13 cellular contexts compared by ENCODE assay signal in the genomic region with DNA sequence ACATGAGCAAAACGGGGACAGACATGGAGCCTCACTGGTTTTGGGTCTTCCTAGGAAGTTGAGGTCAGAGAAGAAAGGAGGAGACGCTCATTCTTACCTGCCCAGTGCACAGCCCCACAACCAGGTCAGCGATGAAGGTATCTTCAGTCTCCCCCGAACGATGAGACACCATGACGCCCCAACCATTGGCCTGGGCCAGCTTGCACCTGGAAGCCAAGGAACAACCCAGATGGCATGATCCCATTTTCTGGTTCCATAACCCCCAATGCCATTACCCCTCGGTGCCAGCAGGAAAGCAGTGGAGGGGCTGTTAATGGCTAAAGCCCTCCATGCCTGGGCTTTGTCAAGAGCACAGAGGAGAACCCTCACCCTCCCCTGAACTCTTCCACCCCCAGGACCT. TPM values are rescaled to one million over a fixed set of nuclear protein-coding genes. Genes with fewer than 3 reads are reported as not detected.
DNase-seq lines count a peak whose midpoint lies in the region; ATAC-seq, FAIRE-seq and TF ChIP-seq lines count a peak whose summit lies in the region.
"Had no signal": no experiment of that assay in that cellular context is flagged by ENCODE, and none has a peak within 500 bp of the region (broad histone marks: within the 10 kb centered on the region; RNA-seq: fewer than 3 reads in every experiment).

No MANE protein-coding gene starts in this region.

- TF ChIP-seq RAD21 in HepG2 (CRISPR knock-in tag; IDR thresholded peaks at IDR 0.05), result no peak

- no peak overlapping the region for H2AFZ ChIP-seq in HepG2 (ENCODE audit: low read length)

- H4K20me1 ChIP-seq in HepG2 (ENCODE audit: insufficient read depth, low read length), result peaks cover 92% of the 10 kb centered on the region

- no peak overlapping the region for H3K4me3 Mint-ChIP-seq in activated naive CD8-positive, alpha-beta T cell
- H3K4me3 Mint-ChIP-seq in stimulated activated effector memory CD8-positive, alpha-beta T cell treated with anti-CD3 and anti-CD28 coated beads, Interleukin-12 subunit alpha, Interleukin-12 subunit beta, amount 100 ng/mL, for 72 hours, result no peak overlapping the region
- H3K4me3 Mint-ChIP-seq: B cell, natural killer cell had no signal

- TF ChIP-seq POLR2A in HepG2 (IDR thresholded peaks at IDR 0.05; ENCODE audit: insufficient read depth in 1 of 2, low read depth in 2 of 2, low read length in 2 of 2), result peak in 1 of 2 experiments; percentile 29; a peak in 1 of 4 replicates
- TF ChIP-seq POLR2A in right lobe of liver (IDR thresholded peaks at IDR 0.05), result no peak

- H3K9me3 Mint-ChIP-seq in activated naive CD8-positive, alpha-beta T cell (ENCODE audit: low read depth), result no peaks in the 10 kb centered on the region
- no peaks in the 10 kb centered on the region for H3K9me3 Mint-ChIP-seq in stimulated activated effector memory CD8-positive, alpha-beta T cell treated with anti-CD3 and anti-CD28 coated beads, Interleukin-12 subunit alpha, Interleukin-12 subunit beta, amount 100 ng/mL, for 72 hours
- H3K9me3 Mint-ChIP-seq: natural killer cell had no signal

- CTCF ChIA-PET in HepG2 (lab: Yijun Ruan, JAX; ENCODE audit: low intra/inter-chr PET ratio, low total read pairs), result no interaction called here

- no peak for TF ChIP-seq CTCF in HepG2 (CRISPR knock-in tag; IDR thresholded peaks at IDR 0.05)
- TF ChIP-seq CTCF in right lobe of liver (IDR thresholded peaks at IDR 0.05), result no peak

- peaks cover 5% of the 10 kb centered on the region for H3K36me3 Mint-ChIP-seq in activated naive CD8-positive, alpha-beta T cell
- H3K36me3 Mint-ChIP-seq in stimulated activated effector memory CD8-positive, alpha-beta T cell treated with anti-CD3 and anti-CD28 coated beads, Interleukin-12 subunit alpha, Interleukin-12 subunit beta, amount 100 ng/mL, for 72 hours, result peaks cover 100% of the 10 kb centered on the region
- H3K36me3 Mint-ChIP-seq: natural killer cell had no signal

- H3K36me3 ChIP-seq in HepG2 (replicated peaks in 1 of 2; ENCODE audit: control insufficient read depth in 1 of 2, insufficient read depth in 2 of 2, low read length in 2 of 2) (peaks cover 52 to 77% of the 10 kb centered on the region in 2 experiments), right lobe of liver (peaks cover 53 to 95% (median 69%) of the 10 kb centered on the region in 4 donors), HUES48 (ENCODE audit: control insufficient read depth, insufficient read depth, low read length) (peaks cover 98% of the 10 kb centered on the region)

- peaks cover 97% of the 10 kb centered on the region for H3K4me1 ChIP-seq in HepG2 (ENCODE audit: insufficient read depth, low read length)
- peaks cover 0 to 18% (median 2%) of the 10 kb centered on the region in 4 donors for H3K4me1 ChIP-seq in right lobe of liver
- peaks cover 17% of the 10 kb centered on the region for H3K4me1 ChIP-seq in HUES48 (ENCODE audit: control insufficient read depth, insufficient read depth, low read length)

- DNase-seq in HepG2 (ENCODE audit: low spot score), result no peak
- no peak for DNase-seq in right lobe of liver
- DNase-seq in stimulated activated effector memory CD8-positive, alpha-beta T cell treated with anti-CD3 and anti-CD28 coated beads, Interleukin-12 subunit alpha, Interleukin-12 subunit beta, amount 100 ng/mL, for 72 hours (ENCODE audit: low spot score in 2 of 2), result no peak
- no peak for DNase-seq in HPDE6-E6E7 (ENCODE audit: extremely low spot score)
- DNase-seq: central memory CD4-positive, alpha-beta T cell; natural killer cell had no signal

- intact Hi-C loops in HepG2 (cut with micrococcal nuclease; ENCODE audit: unreplicated experiment), result no loop called here
- intact Hi-C loops in right lobe of liver (cut with DNase I), result no loop called here

- H3K4me3 ChIP-seq in HepG2 (replicated peaks in 1 of 3; ENCODE audit: insufficient read depth in 1 of 3, low read depth in 2 of 3, low read length in 3 of 3), result no peak overlapping the region
- no peak overlapping the region for H3K4me3 ChIP-seq in right lobe of liver
- H3K4me3 ChIP-seq in HUES48 (ENCODE audit: low read depth, low read length), result no peak overlapping the region
- H3K4me3 ChIP-seq: skin epidermis had no signal

- H3K9me3 ChIP-seq in HepG2 (ENCODE audit: low read length), result no peaks in the 10 kb centered on the region
- H3K9me3 ChIP-seq in right lobe of liver, result no peaks in the 10 kb centered on the region
- H3K9me3 ChIP-seq in HUES48 (ENCODE audit: control insufficient read depth, insufficient read depth, low read length), result no peaks in the 10 kb centered on the region

- H3K27me3 Mint-ChIP-seq in activated naive CD8-positive, alpha-beta T cell, result no peaks in the 10 kb centered on the region
- H3K27me3 Mint-ChIP-seq: B cell, progenitor cell of endocrine pancreas had no signal

- FAIRE-seq in HepG2 (lab: Jason Lieb, UNC), result no peak

- H3K27ac ChIP-seq in HepG2 (ENCODE audit: extremely low read length, insufficient read depth, low read length) (peak overlapping the region; percentile 33), right lobe of liver (no peak overlapping the region), HUES48 (ENCODE audit: low read depth, low read length) (peak overlapping the region; percentile 81)

- no TSS peak for BruUV-seq in HepG2 (replicated peaks; lab: Mats Ljungman, UMichigan)

- no peak overlapping the region for H3K9ac ChIP-seq in HepG2 (ENCODE audit: insufficient read depth, low read depth, low read length)
- H3K9ac ChIP-seq in HUES48 (ENCODE audit: low read depth, low read length), result no peak overlapping the region

- H3K4me2 ChIP-seq in HepG2 (ENCODE audit: low read depth, low read length), result no peak overlapping the region

- WGBS in HepG2 (ENCODE audit: low lambda C conversion rate), result 96% methylated on average over 4 of the region's 7 CpGs
- 98% methylated on average over 5 of the region's 7 CpGs for WGBS in right lobe of liver (ENCODE audit: insufficient coverage, low coverage, low lambda C conversion rate, missing lambda C conversion rate)

- peaks cover 17% of the 10 kb centered on the region for H3K79me2 ChIP-seq in HepG2 (ENCODE audit: insufficient read depth, low read length)

- H3K27ac Mint-ChIP-seq in activated naive CD8-positive, alpha-beta T cell, result peak overlapping the region; percentile 10
- H3K27ac Mint-ChIP-seq in stimulated activated effector memory CD8-positive, alpha-beta T cell treated with anti-CD3 and anti-CD28 coated beads, Interleukin-12 subunit alpha, Interleukin-12 subunit beta, amount 100 ng/mL, for 72 hours, result peak overlapping the region; percentile 91
- H3K27ac Mint-ChIP-seq: B cell, natural killer cell had no signal

- in situ Hi-C loops in HepG2 (cut with HindIII; ENCODE audit: extremely low pct_ligation_motif_present, low pct_unique_long_range_greater_than_20kb), result no loop called here

- TF ChIP-seq EP300 in HepG2 (IDR thresholded peaks at IDR 0.05; ENCODE audit: low read depth in 2 of 2, low read length in 2 of 2) (no peak), HepG2 (CRISPR knock-in tag; IDR thresholded peaks at IDR 0.05; ENCODE audit: borderline replicate concordance) (no peak)

- ATAC-seq in HepG2 (no peak), right lobe of liver (no peak), HG02759 (IDR thresholded peaks at IDR 0.05; ENCODE audit: unreplicated experiment) (no peak), HG02571 (IDR thresholded peaks at IDR 0.05; ENCODE audit: unreplicated experiment) (no peak)
- no peak for ATAC-seq in stimulated activated effector memory CD8-positive, alpha-beta T cell treated with anti-CD3 and anti-CD28 coated beads, Interleukin-12 subunit alpha, Interleukin-12 subunit beta, amount 100 ng/mL, for 72 hours

- H3K27me3 ChIP-seq in HepG2 (ENCODE audit: control insufficient read depth in 1 of 2, insufficient read depth in 2 of 2, low read length in 2 of 2) (no peaks in the 10 kb centered on the region), right lobe of liver (no peaks in the 10 kb centered on the region), HUES48 (ENCODE audit: control insufficient read depth, insufficient read depth, low read length) (no peaks in the 10 kb centered on the region)

- H3K4me1 Mint-ChIP-seq in activated naive CD8-positive, alpha-beta T cell (ENCODE audit: low read depth), result peaks cover 28% of the 10 kb centered on the region
- H3K4me1 Mint-ChIP-seq in stimulated activated effector memory CD8-positive, alpha-beta T cell treated with anti-CD3 and anti-CD28 coated beads, Interleukin-12 subunit alpha, Interleukin-12 subunit beta, amount 100 ng/mL, for 72 hours, result peaks cover 73% of the 10 kb centered on the region

- POLR2A ChIA-PET in HepG2 (lab: Yijun Ruan, JAX), result interaction anchor here (1.3 to 13.6 kb wide), 4 partner anchors 11 to 142 kb away, joined by 4 to 116 read pairs (median 24); partner anchors contain the start of genes ENO1 and RERE

RNA-seq across cellular contexts. Expression of gene ENO1, which starts 15.3 kb away (rescaled TPM):
- total RNA-seq in HepG2 (2016; rRNA removed; fragmentation: Illumina TruSeq; extraction: Trizol) (1,559 and 2,216 TPM in 2 replicates), right lobe of liver (100 to 1,000 TPM; 314 to 792 (median 539) TPM)
- 233 and 251 TPM in 2 replicates for total RNA-seq in HepG2 (2016; cell fraction: cytosol; rRNA removed; fragmentation: Illumina TruSeq; extraction: Trizol; ENCODE audit: low read depth)
- 1,559 and 2,270 TPM in 2 replicates for total RNA-seq in HepG2 (2016; cell fraction: insoluble cytoplasmic fraction; rRNA removed; fragmentation: Illumina TruSeq; extraction: Trizol)
- total RNA-seq in HepG2 (2016; cell fraction: membrane; rRNA removed; fragmentation: Illumina TruSeq; extraction: Trizol), result 352 and 366 TPM in 2 replicates
- 647 and 688 TPM in 2 replicates for total RNA-seq in HepG2 (2016; cell fraction: nucleus; rRNA removed; fragmentation: Illumina TruSeq; extraction: Trizol)
- polyA plus RNA-seq in HepG2 (2011; rRNA removed), result 2,835 and 3,103 TPM in 2 replicates
- 2,814 and 3,536 TPM in 2 replicates for polyA plus RNA-seq in HepG2 (2011; cell fraction: cytosol; rRNA removed)
- polyA plus RNA-seq in HepG2 (2011; cell fraction: nucleus; rRNA removed), result 1,312 and 1,364 TPM in 2 replicates
- 2,599 and 3,087 TPM in 2 replicates for polyA plus RNA-seq in HepG2 (2012)
- 244 and 257 TPM in 2 replicates for polyA plus RNA-seq in HepG2 (2016; cell fraction: cytosol; fragmentation: Illumina TruSeq; extraction: Trizol; ENCODE audit: low read depth)
- polyA plus RNA-seq in HepG2 (2016; cell fraction: insoluble cytoplasmic fraction; fragmentation: Illumina TruSeq; extraction: Trizol; ENCODE audit: low read depth), result 2,184 and 2,214 TPM in 2 replicates
- 258 and 284 TPM in 2 replicates for polyA plus RNA-seq in HepG2 (2016; cell fraction: membrane; fragmentation: Illumina TruSeq; extraction: Trizol; ENCODE audit: low read depth)
- 796 and 841 TPM in 2 replicates for polyA plus RNA-seq in HepG2 (2016; cell fraction: nucleus; fragmentation: Illumina TruSeq; extraction: Trizol; ENCODE audit: insufficient read depth, low read depth)
- polyA minus RNA-seq in HepG2 (2011; rRNA and poly(A)+ RNA removed; ENCODE audit: low replicate concordance), result 4,265 and 4,548 TPM in 2 replicates
- 2,231 and 2,479 TPM in 2 replicates for polyA minus RNA-seq in HepG2 (2011; cell fraction: cytosol; rRNA and poly(A)+ RNA removed)
- polyA minus RNA-seq in HepG2 (2011; cell fraction: nucleus; rRNA and poly(A)+ RNA removed), result 525 and 715 TPM in 2 replicates

RNA-seq across cellular contexts. Expression of gene RERE, which starts 45.7 kb away (rescaled TPM):
- total RNA-seq in HepG2 (2016; rRNA removed; fragmentation: Illumina TruSeq; extraction: Trizol), result 18.6 and 21.9 TPM in 2 replicates
- total RNA-seq in HepG2 (2016; cell fraction: cytosol; rRNA removed; fragmentation: Illumina TruSeq; extraction: Trizol; ENCODE audit: low read depth), result 254 and 312 TPM in 2 replicates
- 13.9 and 17.5 TPM in 2 replicates for total RNA-seq in HepG2 (2016; cell fraction: insoluble cytoplasmic fraction; rRNA removed; fragmentation: Illumina TruSeq; extraction: Trizol)
- 58.9 and 60.2 TPM in 2 replicates for total RNA-seq in HepG2 (2016; cell fraction: membrane; rRNA removed; fragmentation: Illumina TruSeq; extraction: Trizol)
- 39.1 and 43.0 TPM in 2 replicates for total RNA-seq in HepG2 (2016; cell fraction: nucleus; rRNA removed; fragmentation: Illumina TruSeq; extraction: Trizol)
- 15.9 and 18.3 TPM in 2 replicates for polyA plus RNA-seq in HepG2 (2011; rRNA removed)
- polyA plus RNA-seq in HepG2 (2011; cell fraction: cytosol; rRNA removed), result 7.2 and 7.4 TPM in 2 replicates
- polyA plus RNA-seq in HepG2 (2011; cell fraction: nucleus; rRNA removed), result 66.9 and 79.6 TPM in 2 replicates
- polyA plus RNA-seq in HepG2 (2012), result 42.4 and 45.9 TPM in 2 replicates
- polyA plus RNA-seq in HepG2 (2016; cell fraction: cytosol; fragmentation: Illumina TruSeq; extraction: Trizol; ENCODE audit: low read depth), result 1.7 and 2.2 TPM in 2 replicates
- polyA plus RNA-seq in HepG2 (2016; cell fraction: insoluble cytoplasmic fraction; fragmentation: Illumina TruSeq; extraction: Trizol; ENCODE audit: low read depth), result 11.9 and 19.5 TPM in 2 replicates
- polyA plus RNA-seq in HepG2 (2016; cell fraction: membrane; fragmentation: Illumina TruSeq; extraction: Trizol; ENCODE audit: low read depth), result 5.0 and 7.3 TPM in 2 replicates
- 58.3 and 59.3 TPM in 2 replicates for polyA plus RNA-seq in HepG2 (2016; cell fraction: nucleus; fragmentation: Illumina TruSeq; extraction: Trizol; ENCODE audit: insufficient read depth, low read depth)
- 39.2 and 98.5 TPM in 2 replicates for polyA minus RNA-seq in HepG2 (2011; rRNA and poly(A)+ RNA removed; ENCODE audit: low replicate concordance)
- polyA minus RNA-seq in HepG2 (2011; cell fraction: cytosol; rRNA and poly(A)+ RNA removed), result 79.8 and 99.4 TPM in 2 replicates
- 178 and 188 TPM in 2 replicates for polyA minus RNA-seq in HepG2 (2011; cell fraction: nucleus; rRNA and poly(A)+ RNA removed)
- 10 to 100 TPM; 17.5 to 38.4 (median 25.0) TPM for total RNA-seq in right lobe of liver

Comparison
In these comparisons a context has a peak if more than half of its experiments do, and no peak if none do; other contexts are left out.
1. H3K27ac ChIP-seq: peak in HepG2 (single experiment) and HUES48 (single experiment); none in right lobe of liver (0 of 3).